ENCODE assay signal across 21 cellular contexts in the genomic region with DNA sequence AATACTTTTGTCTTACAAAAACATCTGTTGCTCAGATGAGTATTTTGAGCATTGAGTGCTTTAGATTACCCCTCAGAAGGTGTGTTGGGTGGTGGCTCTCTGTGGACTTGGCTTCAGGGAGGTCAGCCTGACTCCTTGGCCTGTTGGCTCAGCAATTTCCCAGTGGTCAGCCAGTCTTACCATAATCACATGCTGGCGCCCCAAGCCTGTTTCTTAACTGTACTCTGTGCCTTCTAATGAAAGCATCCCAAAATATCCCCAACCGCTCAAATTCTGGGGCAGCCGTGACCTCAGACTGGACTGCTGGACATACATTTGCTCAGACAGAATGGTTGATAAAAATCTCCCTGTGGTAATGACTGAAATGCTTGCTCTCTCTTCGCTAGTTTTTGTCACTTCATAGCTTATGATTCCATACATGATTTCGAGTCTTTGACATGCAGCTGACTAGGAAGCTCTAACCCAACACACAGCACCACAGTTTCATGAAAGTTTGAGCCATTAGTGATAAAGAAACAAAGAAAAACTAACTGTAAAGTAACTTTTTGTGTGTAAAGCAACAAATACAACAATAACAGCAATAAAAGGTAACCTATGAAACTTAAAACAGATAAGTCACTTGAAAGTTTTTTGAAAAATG.
DNase-seq lines count a peak whose midpoint lies in the region; ATAC-seq, FAIRE-seq and TF ChIP-seq lines count a peak whose summit lies in the region.
"Had no signal": no experiment of that assay in that cellular context is flagged by ENCODE, and none has a peak within 500 bp of the region (broad histone marks: within the 10 kb centered on the region; RNA-seq: fewer than 3 reads in every experiment).

No MANE protein-coding gene starts in this region.

- CTCF ChIA-PET in GM12878 (lab: Yijun Ruan, JAX): interaction anchor here (1.3 kb wide), 1 partner anchor 40 kb away, joined by 3 read pairs; no protein-coding TSS in a partner anchor
- CTCF ChIA-PET in activated CD4-positive, alpha-beta T cell treated with anti-CD3 and anti-CD28 coated beads, Interleukin-2, amount 10 ng/mL, durations not matched to agents 7 days and 5 days (lab: Charles Lee): no interaction called here

- ATAC-seq in GM18502 (IDR thresholded peaks at IDR 0.05; ENCODE audit: poor library complexity, unreplicated experiment): peak; percentile 51
- peak; percentile 46 for ATAC-seq in HG03095 (IDR thresholded peaks at IDR 0.05; ENCODE audit: unreplicated experiment)
- ATAC-seq in GM12878: no peak
- ATAC-seq: activated CD4-positive, alpha-beta T cell treated with anti-CD3 and anti-CD28 coated beads for 36 hours; naive thymus-derived CD8-positive, alpha-beta T cell had no signal

- no peaks in the 10 kb centered on the region; the same call in 2 of the 3 replicates for H3K9me3 ChIP-seq in GM12878 (replicated peaks; ENCODE audit: control insufficient read depth, insufficient read depth, low read length)
- H3K9me3 ChIP-seq in uterus: no peaks in the 10 kb centered on the region
- H3K9me3 ChIP-seq: BE2C, thyroid gland had no signal

- no peaks in the 10 kb centered on the region for H3K36me3 Mint-ChIP-seq in activated CD4-positive, alpha-beta T cell treated with anti-CD3 and anti-CD28 coated beads, Interleukin-2, amount 10 ng/mL, durations not matched to agents 7 days and 5 days (ENCODE audit: low read depth)
- H3K36me3 Mint-ChIP-seq: naive thymus-derived CD8-positive, alpha-beta T cell had no signal

- WGBS in GM12878 (ENCODE audit: insufficient coverage, insufficient replicate concordance, low lambda C conversion rate, missing lambda C conversion rate): 34% methylated on average over 5 of the region's 5 CpGs

- DNase-seq in GM12878 (ENCODE audit: low read depth, low spot score) (no peak), pons (ENCODE audit: low spot score) (peak; percentile 81), uterus (no peak), NCI-H2196 treated with DMSO at 0.1 percent for 48 hours (lab: John Stamatoyannopoulos, UW; ENCODE audit: unreplicated experiment) (no peak)
- no peak for DNase-seq in activated T-cell treated with anti-CD3 and anti-CD28 coated beads, Interleukin-2, amount 50 U/mL, for 48 hours
- no peak for DNase-seq in activated CD4-positive, alpha-beta T cell treated with anti-CD3 and anti-CD28 coated beads, Interleukin-2, amount 10 ng/mL, durations not matched to agents 7 days and 5 days
- DNase-seq: activated CD4-positive, alpha-beta T cell treated with anti-CD3 and anti-CD28 coated beads for 36 hours; BE2C; DMS53; glutamatergic neuron; naive thymus-derived CD8-positive, alpha-beta T cell; NCI-H1694 treated with DMSO at 0.1 percent for 48 hours; NCI-H69; RPMI8226; stimulated activated CD4-positive, alpha-beta T cell treated with anti-CD3 and anti-CD28 coated beads, Interleukin-1b, Interleukin-23, amount 100 ng/mL, for 48 hours; stimulated activated CD8-positive, alpha-beta memory T cell treated with anti-CD3 and anti-CD28 coated beads, Interleukin-4, amount 100 ng/mL, for 48 hours; T-helper 1 cell had no signal

- peaks cover 3% of the 10 kb centered on the region; the same call in 1 of the 2 replicates for H3K4me1 ChIP-seq in GM12878 (ENCODE audit: control insufficient read depth, insufficient read depth, low read length)
- no peaks in the 10 kb centered on the region for H3K4me1 ChIP-seq in uterus
- H3K4me1 ChIP-seq: BE2C had no signal

- H3K27me3 Mint-ChIP-seq in activated CD4-positive, alpha-beta T cell treated with anti-CD3 and anti-CD28 coated beads, Interleukin-2, amount 10 ng/mL, durations not matched to agents 7 days and 5 days: no peaks in the 10 kb centered on the region
- H3K27me3 Mint-ChIP-seq: activated CD4-positive, alpha-beta T cell treated with anti-CD3 and anti-CD28 coated beads for 36 hours; naive thymus-derived CD8-positive, alpha-beta T cell had no signal

- no peaks in the 10 kb centered on the region for H3K4me1 Mint-ChIP-seq in activated CD4-positive, alpha-beta T cell treated with anti-CD3 and anti-CD28 coated beads, Interleukin-2, amount 10 ng/mL, durations not matched to agents 7 days and 5 days
- H3K4me1 Mint-ChIP-seq: activated CD4-positive, alpha-beta T cell treated with anti-CD3 and anti-CD28 coated beads for 36 hours had no signal

- no peak overlapping the region for H3K9ac ChIP-seq in GM12878 (ENCODE audit: control insufficient read depth, insufficient read depth, low read length)

- intact Hi-C loops in GM12878 (cut with micrococcal nuclease; ENCODE audit: unreplicated experiment) (no loop called here), uterus (cut with DNase I; ENCODE audit: low total_unique reads) (no loop called here)

- RAD21 ChIA-PET in GM12878 (lab: Charles Lee; ENCODE audit: unreplicated experiment): interaction anchor here (1.4 kb wide), 1 partner anchor 131 kb away, joined by 4 read pairs; no protein-coding TSS in a partner anchor

- SMC1A ChIA-PET in GM12878 (lab: Charles Lee; ENCODE audit: uncharacterized antibody, unreplicated experiment): interaction anchor here (0.7 to 1.5 kb wide), 5 partner anchors 10 to 102 kb away, joined by 3 to 8 read pairs (median 4); no protein-coding TSS in a partner anchor

- H3K4me3 ChIP-seq in GM12878 (no peak overlapping the region), uterus (no peak overlapping the region)
- H3K4me3 ChIP-seq: thyroid gland had no signal

- TF ChIP-seq EP300 in GM12878 (IDR thresholded peaks at IDR 0.05; ENCODE audit: borderline replicate concordance in 1 of 2, control insufficient read depth in 1 of 2, low read depth in 2 of 2, low read length in 2 of 2): no peak

- H3K27ac ChIP-seq in GM12878 (ENCODE audit: control insufficient read depth, insufficient read depth) (peak overlapping the region; percentile 37), uterus (no peak overlapping the region)
- H3K27ac ChIP-seq: thyroid gland had no signal

- no peak for FAIRE-seq in GM12878 (lab: Jason Lieb, UNC)
- FAIRE-seq: colon had no signal

- in situ Hi-C loops in GM12878 (cut with MboI): no loop called here

- H3K79me2 ChIP-seq in GM12878 (ENCODE audit: control insufficient read depth, insufficient read depth, low read length): no peaks in the 10 kb centered on the region

- POLR2A ChIA-PET in GM12878 (lab: Charles Lee): no interaction called here
- POLR2A ChIA-PET in activated CD4-positive, alpha-beta T cell treated with anti-CD3 and anti-CD28 coated beads, Interleukin-2, amount 10 ng/mL, durations not matched to agents 7 days and 5 days (lab: Charles Lee): no interaction called here

- no peaks in the 10 kb centered on the region for H4K20me1 ChIP-seq in GM12878 (ENCODE audit: control insufficient read depth, insufficient read depth)

- TF ChIP-seq CTCF in GM12878 (IDR thresholded peaks at IDR 0.05 in 2 of 3, conservative IDR thresholded peaks at IDR 0.05 in 1 of 3; ENCODE audit: control insufficient read depth in 2 of 3, extremely low read depth in 1 of 3, insufficient read depth in 1 of 3, low read depth in 3 of 3, low read length in 3 of 3) (no peak), uterus (IDR thresholded peaks at IDR 0.05) (no peak)

- no peaks in the 10 kb centered on the region for H3K9me3 Mint-ChIP-seq in activated CD4-positive, alpha-beta T cell treated with anti-CD3 and anti-CD28 coated beads, Interleukin-2, amount 10 ng/mL, durations not matched to agents 7 days and 5 days
- H3K9me3 Mint-ChIP-seq: naive thymus-derived CD8-positive, alpha-beta T cell had no signal

- TF ChIP-seq POLR2A in GM12878 (IDR thresholded peaks at IDR 0.05; ENCODE audit: low read depth, low read length) (no peak), uterus (IDR thresholded peaks at IDR 0.05) (no peak)

- H3K36me3 ChIP-seq in GM12878 (ENCODE audit: control insufficient read depth in 2 of 2, insufficient read depth in 2 of 2, low read length in 1 of 2): no peaks in the 10 kb centered on the region
- no peaks in the 10 kb centered on the region for H3K36me3 ChIP-seq in uterus
- H3K36me3 ChIP-seq: BE2C, thyroid gland had no signal

- no peak overlapping the region for H3K27ac Mint-ChIP-seq in activated CD4-positive, alpha-beta T cell treated with anti-CD3 and anti-CD28 coated beads, Interleukin-2, amount 10 ng/mL, durations not matched to agents 7 days and 5 days
- H3K27ac Mint-ChIP-seq: activated CD4-positive, alpha-beta T cell treated with anti-CD3 and anti-CD28 coated beads for 36 hours had no signal

- no peak overlapping the region for H3K4me2 ChIP-seq in GM12878 (ENCODE audit: control insufficient read depth, insufficient read depth)

- H3K27me3 ChIP-seq in GM12878 (replicated peaks in 1 of 2; ENCODE audit: control insufficient read depth in 2 of 2, insufficient read depth in 2 of 2, low read length in 1 of 2) (no peaks in the 10 kb centered on the region), uterus (no peaks in the 10 kb centered on the region)
- H3K27me3 ChIP-seq: BE2C, thyroid gland had no signal

- no peak overlapping the region for H3K4me3 Mint-ChIP-seq in activated CD4-positive, alpha-beta T cell treated with anti-CD3 and anti-CD28 coated beads, Interleukin-2, amount 10 ng/mL, durations not matched to agents 7 days and 5 days
- H3K4me3 Mint-ChIP-seq: activated CD4-positive, alpha-beta T cell treated with anti-CD3 and anti-CD28 coated beads for 36 hours; naive thymus-derived CD8-positive, alpha-beta T cell had no signal

- TF ChIP-seq RAD21 in GM12878 (IDR thresholded peaks at IDR 0.05; ENCODE audit: insufficient read depth, low read depth, low read length): no peak

- no TSS peak for BruUV-seq in GM12878 (replicated peaks; lab: Mats Ljungman, UMichigan)

- peak overlapping the region; percentile 48 for H2AFZ ChIP-seq in GM12878 (ENCODE audit: control insufficient read depth, low read depth, low read length)

TF ChIP-seq in GM12878, 131 proteins besides CTCF, POLR2A, EP300 and RAD21:
- TF ChIP-seq SREBF2 (IDR thresholded peaks at IDR 0.05; ENCODE audit: low read length) (no peak), RUNX3 (IDR thresholded peaks at IDR 0.05; ENCODE audit: low read length) (0 out of 2 replicates have a peak, but pooled peaks have one; percentile 0)
TF ChIP-seq in GM12878: peak in this region for 1.
